ENCODE assay signal across 20 cellular contexts in the genomic region with DNA sequence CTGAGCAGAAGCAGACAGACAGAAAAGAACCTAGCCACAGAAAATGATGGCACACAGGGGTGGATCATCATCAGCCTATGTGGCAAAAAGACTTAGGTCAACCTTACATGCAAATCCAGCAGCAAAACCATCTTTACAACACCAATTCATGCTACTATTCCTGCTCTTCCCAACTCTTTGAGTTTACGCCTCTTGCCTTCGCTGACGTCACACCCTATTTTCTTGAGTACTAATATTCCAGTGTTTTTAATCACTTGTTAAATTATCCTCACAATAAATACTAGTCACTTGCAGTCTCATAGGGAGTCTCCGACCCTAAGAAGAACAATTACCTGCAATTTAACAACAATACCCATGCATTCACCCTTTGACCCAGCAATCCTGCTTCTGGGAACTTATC. TPM values are rescaled to one million over a fixed set of nuclear protein-coding genes. Genes with fewer than 3 reads are reported as not detected.
DNase-seq lines count a peak whose midpoint lies in the region; ATAC-seq, FAIRE-seq and TF ChIP-seq lines count a peak whose summit lies in the region.
"Had no signal": no experiment of that assay in that cellular context is flagged by ENCODE, and none has a peak within 500 bp of the region (broad histone marks: within the 10 kb centered on the region; RNA-seq: fewer than 3 reads in every experiment).

No MANE protein-coding gene starts in this region.

- H3T11ph ChIP-seq in H9 (ENCODE audit: low read length): no peak overlapping the region

- TF ChIP-seq RAD21 in A549 (conservative IDR thresholded peaks at IDR 0.05 in 1 of 2, IDR thresholded peaks at IDR 0.05 in 1 of 2) (no peak), H1 (IDR thresholded peaks at IDR 0.05 in 1 of 2, conservative IDR thresholded peaks at IDR 0.05 in 1 of 2; ENCODE audit: low read depth in 2 of 2, low read length in 2 of 2) (no peak)

- H3K79me2 ChIP-seq in H9 (ENCODE audit: insufficient read depth, low read length) (no peaks in the 10 kb centered on the region), H1 (ENCODE audit: control insufficient read depth in 1 of 2, insufficient read depth in 2 of 2, low read length in 2 of 2) (no peaks in the 10 kb centered on the region), trophoblast cell (ENCODE audit: control insufficient read depth, insufficient read depth, low read length, poor library complexity) (no peaks in the 10 kb centered on the region)

- no peak for TF ChIP-seq POLR2A in A549 (IDR thresholded peaks at IDR 0.05; ENCODE audit: low read length)
- no peak for TF ChIP-seq POLR2A in H1 (IDR thresholded peaks at IDR 0.05; ENCODE audit: control extremely low read depth in 1 of 2, low read depth in 2 of 2, low read length in 2 of 2)

- H2BK120ac ChIP-seq in H9 (ENCODE audit: low read depth, low read length, poor library complexity, severe bottlenecking): no peak overlapping the region
- H2BK120ac ChIP-seq in H1 (replicated peaks; ENCODE audit: low read depth, low read length): no peak overlapping the region
- no peak overlapping the region for H2BK120ac ChIP-seq in trophoblast cell (ENCODE audit: insufficient read depth, low read length, poor library complexity)

- WGBS in A549 (ENCODE audit: missing lambda C conversion rate): 85% methylated on average over 4 of the region's 4 CpGs
- no CpG with 5 or more reads among the region's 4 CpGs for WGBS in H9 (ENCODE audit: extremely low coverage, insufficient read length, low lambda C conversion rate)
- 90% methylated on average over 4 of the region's 4 CpGs; no CpG with 5 or more reads in 1 of the 2 experiments for WGBS in H1 (ENCODE audit: extremely low coverage in 1 of 2, insufficient coverage in 1 of 2, insufficient read length in 1 of 2, insufficient replicate concordance in 2 of 2, low coverage in 1 of 2, low lambda C conversion rate in 2 of 2, missing lambda C conversion rate in 1 of 2), 2 experiments
- WGBS in trophoblast cell (ENCODE audit: extremely low coverage, insufficient coverage, insufficient read length): no CpG with 5 or more reads among the region's 4 CpGs

- no peaks in the 10 kb centered on the region for H3K23me2 ChIP-seq in H9 (ENCODE audit: insufficient read length, low read depth, low read length, poor library complexity, severe bottlenecking)
- H3K23me2 ChIP-seq in H1 (ENCODE audit: low read depth, low read length): no peaks in the 10 kb centered on the region

- H3K27ac ChIP-seq in A549 (peak overlapping the region; percentile 25 to 79; a peak in 3 of 6 replicates), H9 (ENCODE audit: insufficient read length, low read depth, low read length) (no peak overlapping the region), H1 (ENCODE audit: low read depth, low read length) (no peak overlapping the region), trophoblast cell (ENCODE audit: low read depth, low read length) (no peak overlapping the region)
- H3K27ac ChIP-seq: HL-60 had no signal

- H4K12ac ChIP-seq in trophoblast cell (ENCODE audit: low read depth, low read length): no peak overlapping the region

- H2BK15ac ChIP-seq in H9 (ENCODE audit: low read depth, low read length) (no peak overlapping the region), H1 (ENCODE audit: low read length) (peak overlapping the region; percentile 49; the same call in 1 of the 2 replicates)

- H2AK5ac ChIP-seq in H9 (ENCODE audit: insufficient read length, low read length) (no peak overlapping the region), H1 (ENCODE audit: low read depth, low read length) (no peak overlapping the region), trophoblast cell (ENCODE audit: low read length) (no peak overlapping the region)

- H3K9me3 ChIP-seq in A549: peaks cover 8% of the 10 kb centered on the region
- no peaks in the 10 kb centered on the region for H3K9me3 ChIP-seq in H9 (ENCODE audit: control insufficient read depth, low read depth, low read length)
- H3K9me3 ChIP-seq in H1 (ENCODE audit: insufficient read depth in 2 of 2, low read depth in 1 of 2, low read length in 1 of 2): no peaks in the 10 kb centered on the region
- H3K9me3 ChIP-seq in trophoblast cell (ENCODE audit: insufficient read depth, low read depth, low read length): peaks cover 2% of the 10 kb centered on the region
- H3K9me3 ChIP-seq: BE2C had no signal

- H3K18ac ChIP-seq in H9 (ENCODE audit: insufficient read length, low read depth, low read length): no peak overlapping the region
- no peak overlapping the region for H3K18ac ChIP-seq in H1 (ENCODE audit: extremely low read depth, low read length)
- no peak overlapping the region for H3K18ac ChIP-seq in trophoblast cell (ENCODE audit: low read length)

- H3K27me3 ChIP-seq in H9 (ENCODE audit: insufficient read depth, low read length) (no peaks in the 10 kb centered on the region), H1 (replicated peaks in 1 of 4; ENCODE audit: control insufficient read depth in 3 of 4, extremely low read depth in 1 of 4, insufficient read depth in 3 of 4, low read length in 3 of 4) (no peaks in the 10 kb centered on the region), trophoblast cell (ENCODE audit: insufficient read depth, low read length) (no peaks in the 10 kb centered on the region)
- H3K27me3 ChIP-seq: BE2C had no signal

- H4K5ac ChIP-seq in H9 (ENCODE audit: insufficient read length, low read depth, low read length): no peak overlapping the region
- no peak overlapping the region for H4K5ac ChIP-seq in H1 (ENCODE audit: insufficient read length, low read depth, low read length)

- peaks cover 3% of the 10 kb centered on the region; the same call in 1 of the 2 replicates for H3K27me3 Mint-ChIP-seq in H9 (ENCODE audit: low read depth)
- H3K27me3 Mint-ChIP-seq in activated CD8-positive, alpha-beta memory T cell treated with anti-CD3 and anti-CD28 coated beads, Interleukin-2, amount 10 ng/mL, durations not matched to agents 7 days and 5 days: peaks cover 43% of the 10 kb centered on the region

- peaks cover 21 to 28% of the 10 kb centered on the region in 2 experiments for H3K4me1 Mint-ChIP-seq in H9
- peaks cover 12% of the 10 kb centered on the region for H3K4me1 Mint-ChIP-seq in activated CD8-positive, alpha-beta memory T cell treated with anti-CD3 and anti-CD28 coated beads, Interleukin-2, amount 10 ng/mL, durations not matched to agents 7 days and 5 days

- POLR2A ChIA-PET in A549 (lab: Yijun Ruan, JAX) (no interaction called here), H1 (lab: Charles Lee; ENCODE audit: partially characterized antibody) (no interaction called here)

- H2BK20ac ChIP-seq in H9 (ENCODE audit: low read depth, low read length, poor library complexity, severe bottlenecking): no peak overlapping the region
- H2BK20ac ChIP-seq in H1 (ENCODE audit: low read length): peak overlapping the region; percentile 94; the same call in 1 of the 2 replicates

- TF ChIP-seq EP300 in A549 (IDR thresholded peaks at IDR 0.05) (no peak), H1 (IDR thresholded peaks at IDR 0.05; ENCODE audit: borderline replicate concordance in 1 of 2, low read depth in 2 of 2, low read length in 2 of 2) (no peak)

- H3K4me3 ChIP-seq in A549: no peak overlapping the region
- no peak overlapping the region for H3K4me3 ChIP-seq in H1 (ENCODE audit: extremely low read depth in 1 of 4, insufficient read depth in 2 of 4, low read depth in 3 of 4, low read length in 4 of 4)
- no peak overlapping the region for H3K4me3 ChIP-seq in trophoblast cell (ENCODE audit: low read depth, low read length)
- H3K4me3 ChIP-seq: GM12878 had no signal

- H4K91ac ChIP-seq in H9 (ENCODE audit: insufficient read length, low read depth, low read length) (no peak overlapping the region), H1 (replicated peaks; ENCODE audit: insufficient read length, low read length) (no peak overlapping the region), trophoblast cell (ENCODE audit: low read depth, low read length) (no peak overlapping the region)

- H3K36me3 ChIP-seq in H1 (ENCODE audit: control insufficient read depth in 2 of 4, insufficient read depth in 4 of 4, low read length in 3 of 4): no peaks in the 10 kb centered on the region
- H3K36me3 ChIP-seq in trophoblast cell (ENCODE audit: control insufficient read depth in 1 of 2, insufficient read depth in 2 of 2, low read length in 2 of 2): no peaks in the 10 kb centered on the region
- H3K36me3 ChIP-seq: BE2C had no signal

- H3K27ac Mint-ChIP-seq in H9: no peak overlapping the region; a peak in 1 of 7 replicates
- H3K27ac Mint-ChIP-seq in activated CD8-positive, alpha-beta memory T cell treated with anti-CD3 and anti-CD28 coated beads, Interleukin-2, amount 10 ng/mL, durations not matched to agents 7 days and 5 days: no peak overlapping the region

- H3K14ac ChIP-seq in H9 (ENCODE audit: insufficient read depth, low read length): no peak overlapping the region
- no peak overlapping the region for H3K14ac ChIP-seq in H1 (ENCODE audit: insufficient read length)
- no peak overlapping the region for H3K14ac ChIP-seq in trophoblast cell (ENCODE audit: low read length)

- no peak for ATAC-seq in A549
- ATAC-seq in activated CD8-positive, alpha-beta memory T cell treated with anti-CD3 and anti-CD28 coated beads, Interleukin-2, amount 10 ng/mL, durations not matched to agents 7 days and 5 days: no peak
- ATAC-seq: GM12878 had no signal

- H3K4me2 ChIP-seq in A549 (no peak overlapping the region), H9 (ENCODE audit: insufficient read depth, insufficient read length, low read length) (no peak overlapping the region), H1 (ENCODE audit: insufficient read depth in 1 of 2, low read depth in 2 of 2, low read length in 2 of 2) (peak overlapping the region in 1 of 2 experiments; percentile 7; a peak in 1 of 4 replicates), trophoblast cell (ENCODE audit: low read length) (no peak overlapping the region)

- H2BK12ac ChIP-seq in H9 (ENCODE audit: insufficient read length, low read depth, low read length) (peak overlapping the region; percentile 64), H1 (ENCODE audit: low read depth, low read length) (no peak overlapping the region; the same call in 1 of the 2 replicates), trophoblast cell (ENCODE audit: low read length) (peak overlapping the region; percentile 39)

- H3K23ac ChIP-seq in H9 (ENCODE audit: insufficient read length, low read depth, low read length) (no peak overlapping the region), H1 (ENCODE audit: insufficient read length) (no peak overlapping the region), trophoblast cell (ENCODE audit: low read length) (no peak overlapping the region)

- TF ChIP-seq CTCF in A549 (IDR thresholded peaks at IDR 0.05) (no peak), H9 (conservative IDR thresholded peaks at IDR 0.05) (no peak), H1 (IDR thresholded peaks at IDR 0.05; ENCODE audit: control extremely low read depth in 1 of 3, insufficient read depth in 1 of 3, low read depth in 1 of 3, low read length in 3 of 3) (no peak)

- H3K56ac ChIP-seq in H9 (ENCODE audit: insufficient read length, low read depth, low read length): no peak overlapping the region
- no peak overlapping the region for H3K56ac ChIP-seq in H1 (replicated peaks; ENCODE audit: insufficient read length, low read depth, low read length)

- no peak overlapping the region for H3K4ac ChIP-seq in H9 (ENCODE audit: low read depth, low read length)
- H3K4ac ChIP-seq in H1 (replicated peaks; ENCODE audit: insufficient read length, low read depth, low read length): no peak overlapping the region
- H3K4ac ChIP-seq in trophoblast cell (ENCODE audit: low read depth, low read length): no peak overlapping the region

- no peak overlapping the region for H2AFZ ChIP-seq in H9 (ENCODE audit: low read length)
- peak overlapping the region; percentile 81; the same call in 1 of the 2 replicates for H2AFZ ChIP-seq in H1 (ENCODE audit: low read length)
- no peak overlapping the region for H2AFZ ChIP-seq in trophoblast cell (ENCODE audit: insufficient read depth, low read length, poor library complexity)

- no peaks in the 10 kb centered on the region for H3K36me3 Mint-ChIP-seq in H9 (ENCODE audit: insufficient read depth in 1 of 3, low read depth in 3 of 3)
- peaks cover 2% of the 10 kb centered on the region for H3K36me3 Mint-ChIP-seq in activated CD8-positive, alpha-beta memory T cell treated with anti-CD3 and anti-CD28 coated beads, Interleukin-2, amount 10 ng/mL, durations not matched to agents 7 days and 5 days
- H3K36me3 Mint-ChIP-seq: CD4-positive, CD25-positive, alpha-beta regulatory T cell had no signal

- H4K8ac ChIP-seq in H9 (replicated peaks; ENCODE audit: insufficient read length, low read depth, low read length) (no peak overlapping the region), H1 (ENCODE audit: extremely low read depth, insufficient read depth, low read length) (no peak overlapping the region), trophoblast cell (ENCODE audit: low read depth, low read length) (no peak overlapping the region)

- no peaks in the 10 kb centered on the region for H4K20me1 ChIP-seq in H9 (ENCODE audit: control insufficient read depth, insufficient read depth, insufficient read length)
- H4K20me1 ChIP-seq in H1 (replicated peaks in 1 of 2; ENCODE audit: control insufficient read depth in 1 of 2, insufficient read depth in 2 of 2, low read length in 2 of 2): no peaks in the 10 kb centered on the region

- CTCF ChIA-PET in A549 (lab: Yijun Ruan, JAX) (interaction anchor here (0.6 to 6.6 kb wide), 10 partner anchors 8 to 456 kb away, joined by 3 to 54 read pairs (median 10); partner anchors contain the start of gene PRICKLE2), H1 (lab: Charles Lee; ENCODE audit: partially characterized antibody) (interaction anchor here (0.8 to 2.7 kb wide), 10 partner anchors 14 to 455 kb away, joined by 3 to 29 read pairs (median 6); no protein-coding TSS in a partner anchor)
- CTCF ChIA-PET in activated CD8-positive, alpha-beta memory T cell treated with anti-CD3 and anti-CD28 coated beads, Interleukin-2, amount 10 ng/mL, durations not matched to agents 7 days and 5 days (lab: Charles Lee): interaction anchor here (2.7 kb wide), 1 partner anchor 455 kb away, joined by 20 read pairs; no protein-coding TSS in a partner anchor

- H3K9me3 Mint-ChIP-seq in H9: no peaks in the 10 kb centered on the region; a peak in 1 of 5 replicates
- peaks cover 3% of the 10 kb centered on the region for H3K9me3 Mint-ChIP-seq in activated CD8-positive, alpha-beta memory T cell treated with anti-CD3 and anti-CD28 coated beads, Interleukin-2, amount 10 ng/mL, durations not matched to agents 7 days and 5 days (ENCODE audit: low read depth)

- H3K4me1 ChIP-seq in A549 (peaks cover 12% of the 10 kb centered on the region), H9 (ENCODE audit: insufficient read depth, low read length) (0 out of 2 replicates have a peak, but pooled peaks cover 4% of the 10 kb centered on the region), H1 (replicated peaks in 1 of 4; ENCODE audit: control insufficient read depth in 3 of 4, insufficient read depth in 4 of 4, low read length in 3 of 4) (peaks cover 0 to 7% (median 3%) of the 10 kb centered on the region in 4 experiments; a peak in 5 of 7 replicates), trophoblast cell (ENCODE audit: control insufficient read depth in 1 of 2, insufficient read depth in 2 of 2, low read length in 2 of 2) (no peaks in the 10 kb centered on the region)
- H3K4me1 ChIP-seq: BE2C had no signal

- DNase-seq in A549 (ENCODE audit: low read depth in 1 of 2, low spot score in 1 of 2) (no peak), H9 (no peak), H1 (ENCODE audit: low read depth in 1 of 2, low spot score in 2 of 2) (no peak), trophoblast cell (no peak)
- DNase-seq in stimulated activated CD4-positive, alpha-beta T cell treated with anti-CD3 and anti-CD28 coated beads, Interleukin-4, amount 100 ng/mL, for 4 hours: no peak
- DNase-seq in activated CD8-positive, alpha-beta memory T cell treated with anti-CD3 and anti-CD28 coated beads, Interleukin-2, amount 10 ng/mL, durations not matched to agents 7 days and 5 days: no peak
- DNase-seq: ACHN; BE2C; C1 segment of cervical spinal cord; CD4-positive, CD25-positive, alpha-beta regulatory T cell; CD8-positive, alpha-beta memory T cell; COR-L47; DMS 273 treated with DMSO at 0.1 percent for 48 hours; DMS53; DND-41; EL; HCEC 1CT; IMR-90 had no signal

- FAIRE-seq in A549 (lab: Jason Lieb, UNC) (no peak), H1 (lab: Jason Lieb, UNC) (no peak)
- FAIRE-seq: GM12878 had no signal

- H3K9ac ChIP-seq in H9 (ENCODE audit: extremely low read depth, insufficient read length, low read length) (no peak overlapping the region), H1 (replicated peaks in 1 of 4; ENCODE audit: extremely low read depth in 1 of 4, low read depth in 3 of 4, low read length in 3 of 4) (no peak overlapping the region), trophoblast cell (ENCODE audit: low read length) (no peak overlapping the region)

- no peak overlapping the region for H3K4me3 Mint-ChIP-seq in H9
- H3K4me3 Mint-ChIP-seq in activated CD8-positive, alpha-beta memory T cell treated with anti-CD3 and anti-CD28 coated beads, Interleukin-2, amount 10 ng/mL, durations not matched to agents 7 days and 5 days: no peak overlapping the region

- no peaks in the 10 kb centered on the region for H3K79me1 ChIP-seq in H9 (ENCODE audit: insufficient read depth, low read depth, low read length, poor library complexity, severe bottlenecking)
- H3K79me1 ChIP-seq in H1 (ENCODE audit: low read depth, low read length): no peaks in the 10 kb centered on the region
- peaks cover 5% of the 10 kb centered on the region for H3K79me1 ChIP-seq in trophoblast cell (ENCODE audit: low read length)

- H2BK5ac ChIP-seq in H9 (ENCODE audit: insufficient read length, low read length): no peak overlapping the region
- peak overlapping the region; percentile 45; the same call in 1 of the 2 replicates for H2BK5ac ChIP-seq in H1 (ENCODE audit: low read depth, low read length)
- H2BK5ac ChIP-seq in trophoblast cell (ENCODE audit: low read depth, low read length, poor library complexity): no peak overlapping the region

RNA-seq across cellular contexts. Expression of gene PSMD6, which starts 6.0 kb away (rescaled TPM):
- 53.8 and 76.8 TPM in 2 replicates for polyA plus RNA-seq in A549 (2011; rRNA removed)
- 70.4 and 74.2 TPM in 2 replicates for polyA plus RNA-seq in A549 (2012; cell fraction: cytosol; rRNA removed)
- polyA plus RNA-seq in A549 (2012; cell fraction: nucleus; rRNA removed): 43.2 and 51.1 TPM in 2 replicates
- polyA plus RNA-seq in A549 (2017; fragmentation: RNase III; extraction: RNeasy Plus Mini Kit Qiagen cat#74134 plus additional on column Dnase treatment): 117 to 121 TPM (median 120 TPM) in 3 replicates
- polyA minus RNA-seq in A549 (2011; rRNA and poly(A)+ RNA removed): 20.3 and 20.7 TPM in 2 replicates
- 112 and 113 TPM in 2 replicates for total RNA-seq in H9 (2021)
- total RNA-seq in H1 (2021; fragmentation: NEBNext Ultra II Directional; extraction: Animal tissue kit (Norgen Biotek cat#: 25700)): 99.6 and 104 TPM in 2 replicates
- polyA plus RNA-seq in H1 (2011; rRNA removed): 31.9 and 43.7 TPM in 2 replicates
- 64.1 TPM for polyA plus RNA-seq in H1 (2011; cell fraction: cytosol; rRNA removed)
- 39.6 TPM for polyA plus RNA-seq in H1 (2011; cell fraction: nucleus; rRNA removed)
- 91.1 to 107 TPM (median 94.8 TPM) in 4 replicates for polyA plus RNA-seq in H1 (2012, experiment 1 of 2)
- 14.2 TPM for polyA plus RNA-seq in H1 (2012, experiment 2 of 2)
- 105 TPM for polyA plus RNA-seq in H1 (2013, experiment 1 of 2)
- 106 TPM for polyA plus RNA-seq in H1 (2013, experiment 2 of 2)
- 30.3 and 32.6 TPM in 2 replicates for polyA minus RNA-seq in H1 (2011; rRNA and poly(A)+ RNA removed)
- polyA minus RNA-seq in H1 (2011; cell fraction: cytosol; rRNA and poly(A)+ RNA removed): 36.3 TPM
- polyA minus RNA-seq in H1 (2011; cell fraction: nucleus; rRNA and poly(A)+ RNA removed): 61.2 TPM
- 133 and 140 TPM in 2 replicates for polyA plus RNA-seq in trophoblast cell (2013)
- 10 to 100 TPM; 68.0 to 94.9 TPM for total RNA-seq in activated CD8-positive, alpha-beta memory T cell treated with anti-CD3 and anti-CD28 coated beads, Interleukin-2, amount 10 ng/mL, durations not matched to agents 7 days and 5 days

Comparison
In these comparisons a context has a peak if more than half of its experiments do, and no peak if none do; other contexts are left out.
1. H3K27ac ChIP-seq: peak in A549 (2 of 2); none in H9 (single experiment), H1 (single experiment) and trophoblast cell (single experiment).